1 cellular context compared by ENCODE assay signal in genomic region chr6:26020983-26021349, GRCh38.
TF ChIP-seq lines count a peak whose summit lies in the region.

No MANE protein-coding gene starts in this region.

TF ChIP-seq in K562, 482 proteins besides CTCF, POLR2A, EP300 and RAD21 (continued from another document):
- TF ChIP-seq ZNF584 (CRISPR knock-in tag; IDR thresholded peaks at IDR 0.05; ENCODE audit: low read depth), result no peak
- peak; percentile 30; the same call in 1 of the 2 replicates for TF ChIP-seq JUND (IDR thresholded peaks at IDR 0.05; ENCODE audit: borderline replicate concordance, low read depth, low read length)
- TF ChIP-seq JUND (tag; IDR thresholded peaks at IDR 0.05; ENCODE audit: borderline replicate concordance, low read depth, low read length), result 0 out of 3 replicates have a peak, but pooled peaks have one; percentile 4
- no peak for TF ChIP-seq HLTF (IDR thresholded peaks at IDR 0.05)
- TF ChIP-seq L3MBTL2 (IDR thresholded peaks at IDR 0.05), result peak; percentile 19; the same call in 1 of the 2 replicates
- no peak for TF ChIP-seq ETV5 (CRISPR knock-in tag; IDR thresholded peaks at IDR 0.05; ENCODE audit: low read depth)
- no peak for TF ChIP-seq KLF10 (CRISPR knock-in tag; IDR thresholded peaks at IDR 0.05)
- TF ChIP-seq CBX5 (IDR thresholded peaks at IDR 0.05; ENCODE audit: borderline replicate concordance, low read depth), result no peak
- no peak for TF ChIP-seq ZNF224 (CRISPR knock-in tag; IDR thresholded peaks at IDR 0.05)
- 0 out of 2 replicates have a peak, but pooled peaks have one; percentile 32 for TF ChIP-seq ZNF766 (CRISPR knock-in tag; conservative IDR thresholded peaks at IDR 0.05)
- no peak for TF ChIP-seq ZFP1 (CRISPR knock-in tag; IDR thresholded peaks at IDR 0.05)
- 0 out of 2 replicates have a peak, but pooled peaks have one; percentile 37 for TF ChIP-seq CREB3 (tag; conservative IDR thresholded peaks at IDR 0.05; ENCODE audit: low read depth)
- peak; percentile 21 to 84 (median 70) for TF ChIP-seq YY1 (IDR thresholded peaks at IDR 0.05; ENCODE audit: borderline replicate concordance in 1 of 3, control insufficient read depth in 1 of 3, extremely low read depth in 1 of 3, insufficient read depth in 3 of 3, insufficient read length in 1 of 3, insufficient replicate concordance in 2 of 3, low read depth in 1 of 3, low read length in 2 of 3)
- peak; percentile 59; the same call in 1 of the 2 replicates for TF ChIP-seq ZNF311 (CRISPR knock-in tag; IDR thresholded peaks at IDR 0.05)
- TF ChIP-seq KDM2B (CRISPR knock-in tag; IDR thresholded peaks at IDR 0.05), result no peak
- 0 out of 4 replicates have a peak, but pooled peaks of 1 of the 2 experiments have one; percentile 42 for TF ChIP-seq SIN3A (IDR thresholded peaks at IDR 0.05; ENCODE audit: borderline replicate concordance in 2 of 2, control insufficient read depth in 1 of 2, low read depth in 2 of 2, low read length in 2 of 2)
- TF ChIP-seq RUNX1 (IDR thresholded peaks at IDR 0.05; ENCODE audit: low read depth), result no peak
- no peak for TF ChIP-seq ZNF347 (CRISPR knock-in tag; IDR thresholded peaks at IDR 0.05; ENCODE audit: low read depth)
- no peak for TF ChIP-seq NR2C2 (CRISPR knock-in tag; IDR thresholded peaks at IDR 0.05)
- peak; percentile 15; the same call in 1 of the 2 replicates for TF ChIP-seq NR2C2 (tag; IDR thresholded peaks at IDR 0.05)
- TF ChIP-seq BRD4 (IDR thresholded peaks at IDR 0.05), result peak; percentile 55; the same call in 1 of the 2 replicates
- 0 out of 2 replicates have a peak, but pooled peaks have one; percentile 11 for TF ChIP-seq DEAF1 (CRISPR knock-in tag; IDR thresholded peaks at IDR 0.05)
- 0 out of 2 replicates have a peak, but pooled peaks have one; percentile 20 for TF ChIP-seq ZBED1 (IDR thresholded peaks at IDR 0.05)
- peak; percentile 70 for TF ChIP-seq NFRKB (IDR thresholded peaks at IDR 0.05; ENCODE audit: low read depth)
- TF ChIP-seq GTF2B (IDR thresholded peaks at IDR 0.05; ENCODE audit: extremely low read depth, insufficient read length), result no peak
- TF ChIP-seq ZNF511 (CRISPR knock-in tag; IDR thresholded peaks at IDR 0.05), result peak; percentile 11; the same call in 1 of the 2 replicates
- TF ChIP-seq FOXK2 (conservative IDR thresholded peaks at IDR 0.05 in 1 of 2, IDR thresholded peaks at IDR 0.05 in 1 of 2; ENCODE audit: low read depth in 2 of 2), result 0 out of 4 replicates have a peak, but pooled peaks of 1 of the 2 experiments have one; percentile 11
- TF ChIP-seq ZKSCAN8 (CRISPR knock-in tag; IDR thresholded peaks at IDR 0.05), result 0 out of 2 replicates have a peak, but pooled peaks have one; percentile 16
- TF ChIP-seq MEF2A (IDR thresholded peaks at IDR 0.05; ENCODE audit: control insufficient read depth, low read depth, low read length), result no peak
- TF ChIP-seq KAT7 (CRISPR knock-in tag; IDR thresholded peaks at IDR 0.05; ENCODE audit: borderline replicate concordance), result 0 out of 2 replicates have a peak, but pooled peaks have one; percentile 5
- TF ChIP-seq ID3 (CRISPR knock-in tag; IDR thresholded peaks at IDR 0.05), result no peak
- 0 out of 2 replicates have a peak, but pooled peaks have one; percentile 5 for TF ChIP-seq ID3 (tag; IDR thresholded peaks at IDR 0.05)
- no peak for TF ChIP-seq ZFP36 (IDR thresholded peaks at IDR 0.05; ENCODE audit: low read depth, low read length, partially characterized antibody)
- no peak for TF ChIP-seq NFIC (IDR thresholded peaks at IDR 0.05)
